In genomic region chr9:134388976-134389375, GRCh38 we compare ENCODE assay signal across 15 cellular contexts.
"Had no signal": no experiment of that assay in that cellular context is flagged by ENCODE, and none has a peak within 500 bp of the region (broad histone marks: within the 10 kb centered on the region; RNA-seq: fewer than 3 reads in every experiment).

No MANE protein-coding gene starts in this region.

- H3K27ac Mint-ChIP-seq: activated CD4-positive, alpha-beta T cell treated with anti-CD3 and anti-CD28 coated beads, Interleukin-2, amount 10 ng/mL, durations not matched to agents 24 days and 14 days; activated naive CD4-positive, alpha-beta T cell treated with anti-CD3 and anti-CD28 coated beads, Interleukin-2, amount 50 U/mL, for 72 hours; activated T-cell treated with anti-CD3 and anti-CD28 coated beads, Interleukin-2, amount 50 U/mL, for 72 hours had no signal

- H3K9me3 Mint-ChIP-seq: neural progenitor cell had no signal

- H3K27ac ChIP-seq: neural progenitor cell, vagina had no signal

- H3K27me3 Mint-ChIP-seq: naive B cell had no signal

- H3K4me3 Mint-ChIP-seq: activated CD4-positive, alpha-beta T cell treated with anti-CD3 and anti-CD28 coated beads, Interleukin-2, amount 10 ng/mL, durations not matched to agents 24 days and 14 days; activated T-cell treated with anti-CD3 and anti-CD28 coated beads, Interleukin-2, amount 50 U/mL, for 72 hours; neural progenitor cell had no signal

- DNase-seq: activated CD4-positive, alpha-beta T cell treated with anti-CD3 and anti-CD28 coated beads, Interleukin-2, amount 10 ng/mL, durations not matched to agents 24 days and 14 days; activated CD4-positive, CD25-positive, alpha-beta regulatory T cell; activated CD8-positive, alpha-beta memory T cell treated with anti-CD3 and anti-CD28 coated beads, Interleukin-2, amount 50 U/mL, for 48 hours; activated gamma-delta T cell; activated T-cell treated with anti-CD3 and anti-CD28 coated beads, Interleukin-2, amount 50 U/mL, for 72 hours; amniotic stem cell; caudate nucleus; islet precursor cell; naive B cell; small intestine; stomach; T-helper 2 cell had no signal

- H3K27me3 ChIP-seq: neural progenitor cell, stomach, vagina had no signal

- H3K36me3 ChIP-seq: neural progenitor cell, vagina had no signal

- ATAC-seq: activated naive CD4-positive, alpha-beta T cell treated with anti-CD3 and anti-CD28 coated beads, Interleukin-2, amount 50 U/mL, for 72 hours; activated T-cell treated with anti-CD3 and anti-CD28 coated beads, Interleukin-2, amount 50 U/mL, for 72 hours had no signal

- H3K9me3 ChIP-seq: stomach, vagina had no signal

- H3K36me3 Mint-ChIP-seq: naive B cell, neural progenitor cell had no signal

- H3K4me3 ChIP-seq: neural progenitor cell, stomach, vagina had no signal
